In the genomic region with DNA sequence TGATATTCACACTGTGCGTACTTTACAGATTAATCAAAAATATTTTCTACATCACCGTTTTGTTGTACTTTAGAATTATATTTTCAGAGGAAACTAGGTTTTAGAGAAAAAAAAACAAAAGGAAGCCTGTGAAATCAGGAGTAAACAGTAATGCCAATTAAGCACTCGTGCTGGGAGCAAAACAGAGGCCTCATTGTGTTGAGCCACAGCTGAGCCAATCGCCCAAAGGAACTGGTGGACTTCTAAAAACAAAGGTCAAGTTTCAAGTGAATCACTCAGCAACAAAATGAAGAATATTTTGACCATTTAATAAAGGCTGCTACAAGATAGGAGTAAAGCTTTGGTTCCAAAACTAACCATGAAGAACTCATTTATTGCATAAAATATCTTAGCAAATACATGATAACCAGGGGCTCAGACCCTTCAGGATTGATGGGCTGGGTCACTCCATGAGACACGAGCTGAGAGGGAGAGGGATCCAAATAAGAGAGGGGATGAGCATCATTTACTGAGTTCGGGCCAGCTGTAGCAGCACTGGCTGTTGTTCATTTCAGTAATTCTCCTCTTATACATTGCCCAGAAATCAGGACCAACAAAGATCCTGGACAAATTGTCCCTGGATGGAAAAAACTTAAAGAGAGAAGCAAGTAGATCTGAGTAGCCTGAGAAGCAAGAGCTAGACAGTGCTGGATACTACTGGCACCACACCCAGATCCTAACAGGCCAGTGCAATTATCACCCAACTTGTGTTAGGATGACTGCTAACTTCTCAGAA, we compare ENCODE assay signal across 17 cellular contexts. TPM values are rescaled to one million over a fixed set of nuclear protein-coding genes. Genes with fewer than 3 reads are reported as not detected.
A peak's percentile ranks its signal among the peaks of the same experiment; 100 is the strongest.
DNase-seq lines count a peak whose midpoint lies in the region; ATAC-seq and FAIRE-seq lines count a peak whose summit lies in the region.
"Had no signal": no experiment of that assay in that cellular context is flagged by ENCODE, and none has a peak within 500 bp of the region (broad histone marks: within the 10 kb centered on the region; RNA-seq: fewer than 3 reads in every experiment).

No MANE protein-coding gene starts in this region.

- H3K79me2 ChIP-seq in GM23248 (ENCODE audit: insufficient read depth) = no peaks in the 10 kb centered on the region

- H3K36me3 ChIP-seq in GM23248 (ENCODE audit: low read depth) = no peaks in the 10 kb centered on the region
- no peaks in the 10 kb centered on the region for H3K36me3 ChIP-seq in small intestine (ENCODE audit: control insufficient read depth in 2 of 2, insufficient read depth in 2 of 2, low read length in 2 of 2)
- H3K36me3 ChIP-seq: BLaER1, brain microvascular endothelial cell, prostate gland had no signal

- peak in 1 of 2 donors; percentile 77 for ATAC-seq in left cardiac atrium
- ATAC-seq in GM21786 (IDR thresholded peaks at IDR 0.05; ENCODE audit: unreplicated experiment) = no peak
- ATAC-seq in GM21515 (IDR thresholded peaks at IDR 0.05; ENCODE audit: unreplicated experiment) = no peak

- H2AFZ ChIP-seq in GM23248 = no peak overlapping the region

- no peaks in the 10 kb centered on the region for H3K9me2 ChIP-seq in GM23248 (ENCODE audit: insufficient read depth)

- in situ Hi-C loops in GM23248 (cut with MboI) = no loop called here

- H3F3A ChIP-seq in GM23248 (ENCODE audit: insufficient read depth) = no peaks in the 10 kb centered on the region

- H3K4me3 ChIP-seq in GM23248 (no peak overlapping the region), small intestine (ENCODE audit: low read depth in 1 of 2, low read length in 2 of 2) (no peak overlapping the region)
- H3K4me3 ChIP-seq: BLaER1, prostate gland had no signal

- H3K4me1 ChIP-seq in GM23248 (ENCODE audit: insufficient read depth) (no peaks in the 10 kb centered on the region), small intestine (ENCODE audit: control insufficient read depth in 2 of 2, insufficient read depth in 1 of 2, low read depth in 1 of 2, low read length in 1 of 2) (no peaks in the 10 kb centered on the region)
- H3K4me1 ChIP-seq: BLaER1, prostate gland had no signal

- H3K9me3 ChIP-seq in GM23248 (ENCODE audit: low read depth) (no peaks in the 10 kb centered on the region), small intestine (ENCODE audit: control insufficient read depth, low read depth) (no peaks in the 10 kb centered on the region)
- H3K9me3 ChIP-seq: BLaER1, prostate gland had no signal

- intact Hi-C loops in left cardiac atrium (cut with DNase I) = no loop called here

- no peak overlapping the region for H3K4me2 ChIP-seq in GM23248 (ENCODE audit: unreplicated experiment)
- H3K4me2 ChIP-seq: BLaER1 had no signal

- no peak for FAIRE-seq in small intestine (lab: Jason Lieb, UNC)

- 53 to 69% methylated on average over 6 of the region's 6 CpGs for WGBS in GM23248 (ENCODE audit: low coverage in 1 of 2, low lambda C conversion rate in 2 of 2, missing lambda C conversion rate in 2 of 2), 2 experiments
- 37 to 47% (median 42%) methylated on average over 6 of the region's 6 CpGs for WGBS in small intestine, 3 donors

- H3K27ac ChIP-seq in GM23248 = no peak overlapping the region
- H3K27ac ChIP-seq in angular gyrus (ENCODE audit: low read depth, low read length) = peak overlapping the region; percentile 99
- H3K27ac ChIP-seq in small intestine (ENCODE audit: low read depth in 1 of 2, low read length in 1 of 2) = no peak overlapping the region
- H3K27ac ChIP-seq: BLaER1, brain microvascular endothelial cell, prostate gland had no signal

- H3K9ac ChIP-seq in GM23248 = no peak overlapping the region
- H3K9ac ChIP-seq: BLaER1 had no signal

- no peaks in the 10 kb centered on the region for H4K20me1 ChIP-seq in GM23248 (ENCODE audit: insufficient read depth)
- H4K20me1 ChIP-seq: BLaER1 had no signal

- DNase-seq in GM23248 = peak; percentile 45
- DNase-seq in left cardiac atrium = peak; percentile 28
- DNase-seq in putamen (ENCODE audit: low spot score) = peak; percentile 89
- no peak for DNase-seq in small intestine
- DNase-seq in NCI-H1092 (lab: John Stamatoyannopoulos, UW) = no peak
- DNase-seq: activated CD4-positive, alpha-beta T cell treated with anti-CD3 and anti-CD28 coated beads, Interleukin-2, amount 50 U/mL, for 48 hours; brain microvascular endothelial cell; mesenchymal stem cell; NCI-H226; RPMI8226; T-helper 9 cell had no signal

- H3K27me3 ChIP-seq in GM23248 (replicated peaks; ENCODE audit: insufficient read depth) (no peaks in the 10 kb centered on the region), small intestine (ENCODE audit: control insufficient read depth in 2 of 2, insufficient read depth in 2 of 2, low read length in 2 of 2) (no peaks in the 10 kb centered on the region)
- H3K27me3 ChIP-seq: BLaER1, brain microvascular endothelial cell had no signal

RNA-seq across cellular contexts. Expression of gene NALCN, which starts 8.3 kb away (rescaled TPM):
- 3.6 and 3.9 TPM in 2 replicates for total RNA-seq in GM23248 (2014; rRNA removed; shearing (Covaris generic))
- polyA plus RNA-seq in GM23248 (2016; fragmentation: Nextera tagmentation; extraction: Ambion mirVana) (3.1 and 3.5 TPM in 2 replicates), small intestine (under 1 TPM in 1 of 3 donors, not detected in 2; 0.46 TPM)
- 10 to 100 TPM; 11.8 to 14.9 TPM for total RNA-seq in left cardiac atrium
- total RNA-seq: activated T-helper 2 cell treated with anti-CD3 and anti-CD28 coated beads, Interferon-gamma antibody, Interleukin-2, Interleukin-4, amounts not matched to agents 10 μg/mL and 5 μg/mL and 100 μg/mL, durations not matched to agents 14 hours and 24 hours and 36 hours had no signal

RNA-seq across cellular contexts. Expression of gene ITGBL1, which starts 27.9 kb away (rescaled TPM):
- 459 and 462 TPM in 2 replicates for total RNA-seq in GM23248 (2014; rRNA removed; shearing (Covaris generic))
- 332 and 336 TPM in 2 replicates for polyA plus RNA-seq in GM23248 (2016; fragmentation: Nextera tagmentation; extraction: Ambion mirVana)
- 10 to 100 TPM; 11.6 to 16.1 TPM for total RNA-seq in left cardiac atrium
- polyA plus RNA-seq in small intestine = under 1 TPM in 1 of 3 donors, not detected in 2; 0.73 TPM
- total RNA-seq: activated T-helper 2 cell treated with anti-CD3 and anti-CD28 coated beads, Interferon-gamma antibody, Interleukin-2, Interleukin-4, amounts not matched to agents 10 μg/mL and 5 μg/mL and 100 μg/mL, durations not matched to agents 14 hours and 24 hours and 36 hours had no signal

Comparison
In these comparisons a context has a peak if more than half of its experiments do, and no peak if none do; other contexts are left out.
1. DNase-seq: peak in GM23248 (single experiment), left cardiac atrium (single experiment) and putamen (single experiment); none in small intestine (single experiment) and NCI-H1092 (single experiment).
2. RNA of gene ITGBL1, which starts 27.9 kb away (total RNA-seq): 459 to 462 TPM in GM23248; 11.6 to 16.1 TPM in left cardiac atrium; every median in the first group is over 10 times any median in the second.